In genomic region chr20:43537921-43538854, GRCh38 we compare ENCODE assay signal across 8 cellular contexts. TPM values are rescaled to one million over a fixed set of nuclear protein-coding genes. Genes with fewer than 3 reads are reported as not detected.
DNase-seq lines count a peak whose midpoint lies in the region; ATAC-seq and TF ChIP-seq lines count a peak whose summit lies in the region.

No MANE protein-coding gene starts in this region.

- H3K36me3 ChIP-seq in DOHH2 (ENCODE audit: control insufficient read depth, low read length) (no peaks in the 10 kb centered on the region), SK-N-MC (ENCODE audit: insufficient read depth, low read length) (no peaks in the 10 kb centered on the region), psoas muscle (ENCODE audit: insufficient read depth in 1 of 2, low read depth in 1 of 2) (peaks cover 0 to 68% of the 10 kb centered on the region in 2 donors)

- no peak overlapping the region for H3K27ac Mint-ChIP-seq in stimulated activated memory B cell treated with anti-CD40 and anti-IgM and Interleukin-4, amounts not matched to agents 10 μg/mL and 1 μg/mL and 100 μg/mL, for 72 hours

- H3K4me1 ChIP-seq in DOHH2 (ENCODE audit: control insufficient read depth, low read length): no peaks in the 10 kb centered on the region
- H3K4me1 ChIP-seq in psoas muscle: no peaks in the 10 kb centered on the region

- no peaks in the 10 kb centered on the region for H3K4me1 Mint-ChIP-seq in stimulated activated memory B cell treated with anti-CD40 and anti-IgM and Interleukin-4, amounts not matched to agents 10 μg/mL and 1 μg/mL and 100 μg/mL, for 72 hours

- TF ChIP-seq CTCF in DOHH2 (IDR thresholded peaks at IDR 0.05; ENCODE audit: low read depth, low read length, poor library complexity, severe bottlenecking) (peak; percentile 96), psoas muscle (IDR thresholded peaks at IDR 0.05) (peak; percentile 89)

- 53 to 66% (median 59%) methylated on average over 4 of the region's 4 CpGs for WGBS in psoas muscle, 3 donors

- no peaks in the 10 kb centered on the region for H3K79me2 ChIP-seq in DOHH2 (ENCODE audit: control insufficient read depth, low read length)

- no peaks in the 10 kb centered on the region for H3K27me3 Mint-ChIP-seq in stimulated activated memory B cell treated with anti-CD40 and anti-IgM and Interleukin-4, amounts not matched to agents 10 μg/mL and 1 μg/mL and 100 μg/mL, for 72 hours

- no peak overlapping the region for H3K9ac ChIP-seq in SK-N-MC (ENCODE audit: insufficient read length)

- H3K27me3 ChIP-seq in DOHH2 (ENCODE audit: control insufficient read depth, low read length): no peaks in the 10 kb centered on the region
- no peaks in the 10 kb centered on the region for H3K27me3 ChIP-seq in psoas muscle (ENCODE audit: insufficient read depth in 3 of 3, low read length in 2 of 3)

- ATAC-seq in left cardiac atrium: peak; percentile 54 to 69
- peak; percentile 46 to 67 (median 64) for ATAC-seq in psoas muscle
- ATAC-seq in HG03196 (IDR thresholded peaks at IDR 0.05; ENCODE audit: unreplicated experiment): no peak
- no peak for ATAC-seq in stimulated activated memory B cell treated with anti-CD40 and anti-IgM and Interleukin-4, amounts not matched to agents 10 μg/mL and 1 μg/mL and 100 μg/mL, for 72 hours

- no peaks in the 10 kb centered on the region for H3K9me2 ChIP-seq in DOHH2 (replicated peaks; ENCODE audit: control insufficient read depth, low read length)

- H3K9me3 Mint-ChIP-seq in stimulated activated memory B cell treated with anti-CD40 and anti-IgM and Interleukin-4, amounts not matched to agents 10 μg/mL and 1 μg/mL and 100 μg/mL, for 72 hours: no peaks in the 10 kb centered on the region

- no peaks in the 10 kb centered on the region for H3F3A ChIP-seq in DOHH2 (ENCODE audit: control insufficient read depth, insufficient read depth)

- no peaks in the 10 kb centered on the region for H3K9me3 ChIP-seq in DOHH2 (ENCODE audit: control insufficient read depth, insufficient read depth, low read length)
- no peaks in the 10 kb centered on the region for H3K9me3 ChIP-seq in SK-N-MC (ENCODE audit: low read depth, low read length)
- no peaks in the 10 kb centered on the region for H3K9me3 ChIP-seq in psoas muscle

- intact Hi-C loops in left cardiac atrium (cut with DNase I): no loop called here
- intact Hi-C loops in psoas muscle (cut with DNase I): loop anchor here in 1 of 2 donors (5.0 kb wide), 1 partner anchor 544 kb away; no protein-coding TSS in a partner anchor

- no peak overlapping the region for H3K4me3 ChIP-seq in DOHH2 (ENCODE audit: low read length)
- H3K4me3 ChIP-seq in SK-N-MC: no peak overlapping the region
- H3K4me3 ChIP-seq in psoas muscle: no peak overlapping the region

- H3K27ac ChIP-seq in DOHH2 (ENCODE audit: low read depth, low read length): no peak overlapping the region
- no peak overlapping the region for H3K27ac ChIP-seq in SK-N-MC
- no peak overlapping the region for H3K27ac ChIP-seq in psoas muscle

- no peak overlapping the region for H3K4me3 Mint-ChIP-seq in stimulated activated memory B cell treated with anti-CD40 and anti-IgM and Interleukin-4, amounts not matched to agents 10 μg/mL and 1 μg/mL and 100 μg/mL, for 72 hours

- no peak overlapping the region for H3K4me2 ChIP-seq in DOHH2 (ENCODE audit: low read length)

- H4K20me1 ChIP-seq in DOHH2 (ENCODE audit: control insufficient read depth, insufficient read depth, low read depth, low read length): no peaks in the 10 kb centered on the region

- DNase-seq in Kasumi-1 (lab: John Stamatoyannopoulos, UW) (peak; percentile 30 to 59), SK-N-MC (ENCODE audit: low read depth, low spot score) (peak; percentile 24), amniotic epithelial cell (ENCODE audit: low read depth) (peak; percentile 55), left cardiac atrium (peak; percentile 64), psoas muscle (peak; percentile 56 to 70)

- H3K36me3 Mint-ChIP-seq in stimulated activated memory B cell treated with anti-CD40 and anti-IgM and Interleukin-4, amounts not matched to agents 10 μg/mL and 1 μg/mL and 100 μg/mL, for 72 hours: peaks cover 17% of the 10 kb centered on the region

RNA-seq across cellular contexts. Expression of gene SGK2, which starts 20.6 kb away (rescaled TPM):
- total RNA-seq in left cardiac atrium (10 to 100 TPM in 1 of 2 donors, 1 to 10 TPM in 1; 7.9 to 10.9 TPM), psoas muscle (under 1 TPM in 1 of 4 donors, not detected in 3; 0.13 TPM)
- polyA plus RNA-seq in psoas muscle: under 1 TPM; 0.04 to 0.53 (median 0.16) TPM

RNA-seq across cellular contexts. Expression of gene L3MBTL1, which starts 30.7 kb away (rescaled TPM):
- total RNA-seq in left cardiac atrium (1 to 10 TPM; 3.3 to 5.5 TPM), psoas muscle (1 to 10 TPM; 2.2 to 4.2 (median 3.5) TPM)
- polyA plus RNA-seq in psoas muscle: 1 to 10 TPM in 2 of 3 donors, under 1 TPM in 1; 0.82 to 4.3 (median 1.4) TPM

RNA-seq across cellular contexts. Expression of gene IFT52, which starts 52.5 kb away (rescaled TPM):
- total RNA-seq in left cardiac atrium: 10 to 100 TPM in 1 of 2 donors, 1 to 10 TPM in 1; 8.1 to 11.5 TPM
- total RNA-seq in psoas muscle: 1 to 10 TPM; 2.5 to 5.3 (median 3.7) TPM
- 1 to 10 TPM; 2.9 to 4.9 (median 3.0) TPM for polyA plus RNA-seq in psoas muscle

Comparison
In these comparisons a context has a peak if more than half of its experiments do, and no peak if none do; other contexts are left out.
1. ATAC-seq: peak in left cardiac atrium (2 of 2) and psoas muscle (4 of 4); none in HG03196 (single experiment) and stimulated activated memory B cell treated with anti-CD40 and anti-IgM and Interleukin-4, amounts not matched to agents 10 μg/mL and 1 μg/mL and 100 μg/mL, for 72 hours (single experiment).
2. RNA of gene SGK2, which starts 20.6 kb away (total RNA-seq): 7.9 to 10.9 TPM in left cardiac atrium; 0.13 TPM in psoas muscle; every median in the first group is over 4 times any median in the second.
3. Peak in every context shown above with its lines, with median percentiles within 50 percentile points of each other: DNase-seq.